24 cellular contexts compared by ENCODE assay signal in the genomic region with DNA sequence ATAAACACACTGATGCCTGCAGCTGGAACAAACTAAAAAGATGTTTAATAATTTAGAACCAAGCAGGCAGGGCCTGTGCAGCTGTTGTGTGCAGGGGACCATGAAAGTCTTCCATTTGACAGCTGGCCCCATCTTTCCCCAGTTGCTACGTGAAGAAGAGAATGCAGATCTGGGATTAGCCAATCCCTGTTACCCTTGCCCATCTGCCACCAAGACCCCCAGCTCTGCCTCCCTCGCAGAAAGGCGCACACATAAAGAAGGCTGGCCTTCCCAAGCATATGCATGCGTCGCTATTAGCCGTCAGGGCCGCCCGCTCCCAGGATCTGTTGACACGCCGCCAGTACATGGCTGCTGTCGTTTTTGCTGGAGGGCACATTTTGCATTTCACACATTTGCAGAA.
"Had no signal": no experiment of that assay in that cellular context is flagged by ENCODE, and none has a peak within 500 bp of the region (broad histone marks: within the 10 kb centered on the region; RNA-seq: fewer than 3 reads in every experiment).

No MANE protein-coding gene starts in this region.

- H3K4me1 ChIP-seq: foreskin keratinocyte, right lobe of liver, tibial artery had no signal

- H3K9me3 ChIP-seq: right lobe of liver, tibial artery had no signal

- H3K27ac ChIP-seq: cardiac muscle cell, foreskin keratinocyte, hepatocyte, right lobe of liver, skin epidermis, tibial artery had no signal

- ATAC-seq: activated CD4-positive, CD25-positive, alpha-beta regulatory T cell treated with anti-CD3 and anti-CD28 coated beads, Interleukin-2, amount 50 U/mL, for 24 hours; activated CD8-positive, alpha-beta memory T cell treated with anti-CD3 and anti-CD28 coated beads, Interleukin-2, amount 10 ng/mL, durations not matched to agents 7 days and 5 days; activated CD8-positive, alpha-beta T cell treated with anti-CD3 and anti-CD28 coated beads for 36 hours; activated naive CD8-positive, alpha-beta T cell treated with anti-CD3 and anti-CD28 coated beads, Interleukin-2, amount 50 U/mL, for 24 hours; foreskin keratinocyte; left ventricle myocardium superior; natural killer cell; right lobe of liver; stimulated activated effector memory CD8-positive, alpha-beta T cell treated with anti-CD3 and anti-CD28 coated beads, Interleukin-12 subunit alpha, Interleukin-12 subunit beta, amount 100 ng/mL, for 72 hours; stimulated activated naive CD8-positive, alpha-beta T cell treated with anti-CD3 and anti-CD28 coated beads, Interleukin-15, amount 100 ng/mL, for 72 hours had no signal

- H3K27me3 ChIP-seq: cardiac muscle cell, foreskin keratinocyte, hepatocyte had no signal

- H3K4me3 ChIP-seq: cardiac muscle cell, hepatocyte, right lobe of liver, skin epidermis, tibial artery had no signal

- H3K36me3 ChIP-seq: cardiac muscle cell, right lobe of liver, tibial artery had no signal

- DNase-seq: activated CD4-positive, alpha-beta T cell treated with anti-CD3 and anti-CD28 coated beads, Interleukin-2, amount 10 ng/mL, durations not matched to agents 24 days and 14 days; activated CD8-positive, alpha-beta memory T cell treated with anti-CD3 and anti-CD28 coated beads, Interleukin-2, amount 10 ng/mL, durations not matched to agents 7 days and 5 days; activated CD8-positive, alpha-beta T cell treated with anti-CD3 and anti-CD28 coated beads for 36 hours; activated gamma-delta T cell; activated naive CD4-positive, alpha-beta T cell treated with anti-CD3 and anti-CD28 coated beads, Interleukin-2, amount 50 U/mL, for 16 hours; activated naive CD8-positive, alpha-beta T cell treated with anti-CD3 and anti-CD28 coated beads, Interleukin-2, amount 50 U/mL, for 24 hours; activated T-cell treated with anti-CD3 and anti-CD28 coated beads for 4 hours; effector CD4-positive, alpha-beta T cell; erythroblast; foreskin keratinocyte; kidney glomerular epithelial cell; left ventricle myocardium superior; mammary epithelial cell; midbrain; natural killer cell; right lobe of liver; stimulated activated CD4-positive, alpha-beta T cell treated with anti-CD3 and anti-CD28 coated beads, Interleukin-2, amount 100 ng/mL, for 24 hours; stimulated activated naive CD8-positive, alpha-beta T cell treated with anti-CD3 and anti-CD28 coated beads, Interleukin-15, amount 100 ng/mL, for 72 hours; tibial artery had no signal
